In the genomic region with DNA sequence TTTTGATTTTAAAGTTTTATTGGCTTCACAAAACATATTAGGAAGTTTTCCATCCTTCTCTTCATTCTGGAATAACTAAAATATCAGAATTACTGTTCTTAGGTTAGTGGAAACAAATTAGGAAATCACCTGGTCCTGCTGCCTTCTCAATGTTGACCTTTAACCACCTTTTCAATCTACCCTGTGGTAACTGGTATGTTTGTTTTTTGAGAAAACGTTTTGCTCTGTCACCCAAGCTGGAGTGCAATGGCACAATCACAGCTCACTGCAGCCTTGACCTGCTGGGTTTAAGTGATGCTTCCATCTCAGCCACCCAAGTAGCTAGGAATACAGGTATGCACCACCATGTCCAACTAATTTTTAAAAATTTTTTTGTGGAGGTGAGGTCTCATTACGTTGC, we compare ENCODE assay signal across 1 cellular context.
A peak's percentile ranks its signal among the peaks of the same experiment; 100 is the strongest.
TF ChIP-seq lines count a peak whose summit lies in the region.

No MANE protein-coding gene starts in this region.

TF ChIP-seq in HepG2, 621 proteins besides CTCF, POLR2A, EP300 and RAD21 (continued from another document and continues in another):
- TF ChIP-seq, protein P1, sequence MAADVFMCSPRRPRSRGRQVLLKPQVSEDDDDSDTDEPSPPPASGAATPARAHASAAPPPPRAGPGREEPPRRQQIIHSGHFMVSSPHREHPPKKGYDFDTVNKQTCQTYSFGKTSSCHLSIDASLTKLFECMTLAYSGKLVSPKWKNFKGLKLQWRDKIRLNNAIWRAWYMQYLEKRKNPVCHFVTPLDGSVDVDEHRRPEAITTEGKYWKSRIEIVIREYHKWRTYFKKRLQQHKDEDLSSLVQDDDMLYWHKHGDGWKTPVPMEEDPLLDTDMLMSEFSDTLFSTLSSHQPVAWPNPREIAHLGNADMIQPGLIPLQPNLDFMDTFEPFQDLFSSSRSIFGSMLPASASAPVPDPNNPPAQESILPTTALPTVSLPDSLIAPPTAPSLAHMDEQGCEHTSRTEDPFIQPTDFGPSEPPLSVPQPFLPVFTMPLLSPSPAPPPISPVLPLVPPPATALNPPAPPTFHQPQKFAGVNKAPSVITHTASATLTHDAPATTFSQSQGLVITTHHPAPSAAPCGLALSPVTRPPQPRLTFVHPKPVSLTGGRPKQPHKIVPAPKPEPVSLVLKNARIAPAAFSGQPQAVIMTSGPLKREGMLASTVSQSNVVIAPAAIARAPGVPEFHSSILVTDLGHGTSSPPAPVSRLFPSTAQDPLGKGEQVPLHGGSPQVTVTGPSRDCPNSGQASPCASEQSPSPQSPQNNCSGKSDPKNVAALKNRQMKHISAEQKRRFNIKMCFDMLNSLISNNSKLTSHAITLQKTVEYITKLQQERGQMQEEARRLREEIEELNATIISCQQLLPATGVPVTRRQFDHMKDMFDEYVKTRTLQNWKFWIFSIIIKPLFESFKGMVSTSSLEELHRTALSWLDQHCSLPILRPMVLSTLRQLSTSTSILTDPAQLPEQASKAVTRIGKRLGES (CRISPR knock-in tag; IDR thresholded peaks at IDR 0.05; ENCODE audit: borderline replicate concordance): no peak
- TF ChIP-seq SP140L (CRISPR knock-in tag; IDR thresholded peaks at IDR 0.05; ENCODE audit: borderline replicate concordance): no peak
- TF ChIP-seq, protein P2, sequence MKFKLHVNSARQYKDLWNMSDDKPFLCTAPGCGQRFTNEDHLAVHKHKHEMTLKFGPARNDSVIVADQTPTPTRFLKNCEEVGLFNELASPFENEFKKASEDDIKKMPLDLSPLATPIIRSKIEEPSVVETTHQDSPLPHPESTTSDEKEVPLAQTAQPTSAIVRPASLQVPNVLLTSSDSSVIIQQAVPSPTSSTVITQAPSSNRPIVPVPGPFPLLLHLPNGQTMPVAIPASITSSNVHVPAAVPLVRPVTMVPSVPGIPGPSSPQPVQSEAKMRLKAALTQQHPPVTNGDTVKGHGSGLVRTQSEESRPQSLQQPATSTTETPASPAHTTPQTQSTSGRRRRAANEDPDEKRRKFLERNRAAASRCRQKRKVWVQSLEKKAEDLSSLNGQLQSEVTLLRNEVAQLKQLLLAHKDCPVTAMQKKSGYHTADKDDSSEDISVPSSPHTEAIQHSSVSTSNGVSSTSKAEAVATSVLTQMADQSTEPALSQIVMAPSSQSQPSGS (CRISPR knock-in tag; IDR thresholded peaks at IDR 0.05): peak; percentile 19; the same call in 1 of the 2 replicates
- peak; percentile 49 for TF ChIP-seq ZEB1 (IDR thresholded peaks at IDR 0.05; ENCODE audit: insufficient replicate concordance, low read depth)
- no peak for TF ChIP-seq ZNF652 (CRISPR knock-in tag; IDR thresholded peaks at IDR 0.05; ENCODE audit: borderline replicate concordance, low read depth)
- TF ChIP-seq HMG20A (CRISPR knock-in tag; IDR thresholded peaks at IDR 0.05; ENCODE audit: borderline replicate concordance): peak; percentile 77; the same call in 1 of the 2 replicates
- 0 out of 2 replicates have a peak, but pooled peaks have one; percentile 36 for TF ChIP-seq ZMYM2 (CRISPR knock-in tag; IDR thresholded peaks at IDR 0.05)
- TF ChIP-seq ZBTB7B (CRISPR knock-in tag; IDR thresholded peaks at IDR 0.05): no peak
- peak; percentile 80 for TF ChIP-seq SALL1 (CRISPR knock-in tag; IDR thresholded peaks at IDR 0.05)
- TF ChIP-seq GATAD2A (CRISPR knock-in tag; IDR thresholded peaks at IDR 0.05): peak; percentile 83
- TF ChIP-seq EHMT2 (IDR thresholded peaks at IDR 0.05; ENCODE audit: borderline replicate concordance, low read depth, low read length): no peak; the same call in 1 of the 2 replicates
- no peak for TF ChIP-seq JUNB (CRISPR knock-in tag; IDR thresholded peaks at IDR 0.05; ENCODE audit: borderline replicate concordance)
- 0 out of 2 replicates have a peak, but pooled peaks have one; percentile 11 for TF ChIP-seq KDM1A (CRISPR knock-in tag; IDR thresholded peaks at IDR 0.05)
- TF ChIP-seq ZNF552 (CRISPR knock-in tag; IDR thresholded peaks at IDR 0.05; ENCODE audit: borderline replicate concordance): no peak
- TF ChIP-seq, protein P3, sequence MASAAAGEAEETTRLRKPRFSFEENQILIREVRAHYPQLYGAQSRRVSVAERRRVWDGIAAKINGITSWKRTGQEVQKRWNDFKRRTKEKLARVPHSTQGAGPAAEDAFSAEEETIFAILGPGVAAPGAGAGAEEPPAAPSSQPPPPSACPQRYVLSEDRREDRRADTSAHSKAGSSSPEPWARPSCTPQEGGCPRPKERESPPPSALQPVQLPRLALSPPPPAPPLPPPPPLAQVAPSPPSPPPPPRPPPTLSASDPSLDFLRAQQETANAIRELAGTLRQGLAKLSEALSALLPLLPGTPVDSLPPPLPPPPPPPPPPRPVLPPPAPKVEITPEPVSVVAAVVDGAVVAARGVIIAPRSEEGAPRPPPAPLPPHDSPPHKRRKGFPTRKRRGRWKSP (CRISPR knock-in tag; IDR thresholded peaks at IDR 0.05): no peak
- 0 out of 2 replicates have a peak, but pooled peaks have one; percentile 34 for TF ChIP-seq ZFP36L1 (CRISPR knock-in tag; IDR thresholded peaks at IDR 0.05)
- no peak for TF ChIP-seq ZBTB38 (CRISPR knock-in tag; IDR thresholded peaks at IDR 0.05)
- no peak for TF ChIP-seq EZH2 (conservative IDR thresholded peaks at IDR 0.05; ENCODE audit: low read depth, low read length)
- peak; percentile 67 for TF ChIP-seq FOXK1 (CRISPR knock-in tag; IDR thresholded peaks at IDR 0.05; ENCODE audit: borderline replicate concordance, low read depth)
- no peak for TF ChIP-seq ZNF33A (CRISPR knock-in tag; IDR thresholded peaks at IDR 0.05; ENCODE audit: borderline replicate concordance)
- TF ChIP-seq FOXA1 (IDR thresholded peaks at IDR 0.05): no peak
- TF ChIP-seq FOXA1 (CRISPR knock-in tag; IDR thresholded peaks at IDR 0.05): peak; percentile 70
- peak; percentile 47; the same call in 1 of the 2 replicates for TF ChIP-seq RCOR2 (CRISPR knock-in tag; IDR thresholded peaks at IDR 0.05)
- TF ChIP-seq, protein P4, sequence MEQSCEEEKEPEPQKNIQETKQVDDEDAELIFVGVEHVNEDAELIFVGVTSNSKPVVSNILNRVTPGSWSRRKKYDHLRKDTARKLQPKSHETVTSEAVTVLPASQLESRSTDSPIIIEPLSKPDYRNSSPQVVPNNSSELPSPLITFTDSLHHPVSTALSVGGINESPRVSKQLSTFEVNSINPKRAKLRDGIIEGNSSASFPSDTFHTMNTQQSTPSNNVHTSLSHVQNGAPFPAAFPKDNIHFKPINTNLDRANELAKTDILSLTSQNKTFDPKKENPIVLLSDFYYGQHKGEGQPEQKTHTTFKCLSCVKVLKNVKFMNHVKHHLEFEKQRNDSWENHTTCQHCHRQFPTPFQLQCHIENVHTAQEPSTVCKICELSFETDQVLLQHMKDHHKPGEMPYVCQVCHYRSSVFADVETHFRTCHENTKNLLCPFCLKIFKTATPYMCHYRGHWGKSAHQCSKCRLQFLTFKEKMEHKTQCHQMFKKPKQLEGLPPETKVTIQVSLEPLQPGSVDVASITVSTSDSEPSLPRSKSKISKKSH (CRISPR knock-in tag; IDR thresholded peaks at IDR 0.05; ENCODE audit: borderline replicate concordance): no peak
- TF ChIP-seq ZSCAN30 (CRISPR knock-in tag; IDR thresholded peaks at IDR 0.05): no peak
- TF ChIP-seq EED (CRISPR knock-in tag; IDR thresholded peaks at IDR 0.05): no peak
- TF ChIP-seq, protein P5, sequence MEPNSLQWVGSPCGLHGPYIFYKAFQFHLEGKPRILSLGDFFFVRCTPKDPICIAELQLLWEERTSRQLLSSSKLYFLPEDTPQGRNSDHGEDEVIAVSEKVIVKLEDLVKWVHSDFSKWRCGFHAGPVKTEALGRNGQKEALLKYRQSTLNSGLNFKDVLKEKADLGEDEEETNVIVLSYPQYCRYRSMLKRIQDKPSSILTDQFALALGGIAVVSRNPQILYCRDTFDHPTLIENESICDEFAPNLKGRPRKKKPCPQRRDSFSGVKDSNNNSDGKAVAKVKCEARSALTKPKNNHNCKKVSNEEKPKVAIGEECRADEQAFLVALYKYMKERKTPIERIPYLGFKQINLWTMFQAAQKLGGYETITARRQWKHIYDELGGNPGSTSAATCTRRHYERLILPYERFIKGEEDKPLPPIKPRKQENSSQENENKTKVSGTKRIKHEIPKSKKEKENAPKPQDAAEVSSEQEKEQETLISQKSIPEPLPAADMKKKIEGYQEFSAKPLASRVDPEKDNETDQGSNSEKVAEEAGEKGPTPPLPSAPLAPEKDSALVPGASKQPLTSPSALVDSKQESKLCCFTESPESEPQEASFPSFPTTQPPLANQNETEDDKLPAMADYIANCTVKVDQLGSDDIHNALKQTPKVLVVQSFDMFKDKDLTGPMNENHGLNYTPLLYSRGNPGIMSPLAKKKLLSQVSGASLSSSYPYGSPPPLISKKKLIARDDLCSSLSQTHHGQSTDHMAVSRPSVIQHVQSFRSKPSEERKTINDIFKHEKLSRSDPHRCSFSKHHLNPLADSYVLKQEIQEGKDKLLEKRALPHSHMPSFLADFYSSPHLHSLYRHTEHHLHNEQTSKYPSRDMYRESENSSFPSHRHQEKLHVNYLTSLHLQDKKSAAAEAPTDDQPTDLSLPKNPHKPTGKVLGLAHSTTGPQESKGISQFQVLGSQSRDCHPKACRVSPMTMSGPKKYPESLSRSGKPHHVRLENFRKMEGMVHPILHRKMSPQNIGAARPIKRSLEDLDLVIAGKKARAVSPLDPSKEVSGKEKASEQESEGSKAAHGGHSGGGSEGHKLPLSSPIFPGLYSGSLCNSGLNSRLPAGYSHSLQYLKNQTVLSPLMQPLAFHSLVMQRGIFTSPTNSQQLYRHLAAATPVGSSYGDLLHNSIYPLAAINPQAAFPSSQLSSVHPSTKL (CRISPR knock-in tag; IDR thresholded peaks at IDR 0.05): peak; percentile 89
- TF ChIP-seq, protein P6, sequence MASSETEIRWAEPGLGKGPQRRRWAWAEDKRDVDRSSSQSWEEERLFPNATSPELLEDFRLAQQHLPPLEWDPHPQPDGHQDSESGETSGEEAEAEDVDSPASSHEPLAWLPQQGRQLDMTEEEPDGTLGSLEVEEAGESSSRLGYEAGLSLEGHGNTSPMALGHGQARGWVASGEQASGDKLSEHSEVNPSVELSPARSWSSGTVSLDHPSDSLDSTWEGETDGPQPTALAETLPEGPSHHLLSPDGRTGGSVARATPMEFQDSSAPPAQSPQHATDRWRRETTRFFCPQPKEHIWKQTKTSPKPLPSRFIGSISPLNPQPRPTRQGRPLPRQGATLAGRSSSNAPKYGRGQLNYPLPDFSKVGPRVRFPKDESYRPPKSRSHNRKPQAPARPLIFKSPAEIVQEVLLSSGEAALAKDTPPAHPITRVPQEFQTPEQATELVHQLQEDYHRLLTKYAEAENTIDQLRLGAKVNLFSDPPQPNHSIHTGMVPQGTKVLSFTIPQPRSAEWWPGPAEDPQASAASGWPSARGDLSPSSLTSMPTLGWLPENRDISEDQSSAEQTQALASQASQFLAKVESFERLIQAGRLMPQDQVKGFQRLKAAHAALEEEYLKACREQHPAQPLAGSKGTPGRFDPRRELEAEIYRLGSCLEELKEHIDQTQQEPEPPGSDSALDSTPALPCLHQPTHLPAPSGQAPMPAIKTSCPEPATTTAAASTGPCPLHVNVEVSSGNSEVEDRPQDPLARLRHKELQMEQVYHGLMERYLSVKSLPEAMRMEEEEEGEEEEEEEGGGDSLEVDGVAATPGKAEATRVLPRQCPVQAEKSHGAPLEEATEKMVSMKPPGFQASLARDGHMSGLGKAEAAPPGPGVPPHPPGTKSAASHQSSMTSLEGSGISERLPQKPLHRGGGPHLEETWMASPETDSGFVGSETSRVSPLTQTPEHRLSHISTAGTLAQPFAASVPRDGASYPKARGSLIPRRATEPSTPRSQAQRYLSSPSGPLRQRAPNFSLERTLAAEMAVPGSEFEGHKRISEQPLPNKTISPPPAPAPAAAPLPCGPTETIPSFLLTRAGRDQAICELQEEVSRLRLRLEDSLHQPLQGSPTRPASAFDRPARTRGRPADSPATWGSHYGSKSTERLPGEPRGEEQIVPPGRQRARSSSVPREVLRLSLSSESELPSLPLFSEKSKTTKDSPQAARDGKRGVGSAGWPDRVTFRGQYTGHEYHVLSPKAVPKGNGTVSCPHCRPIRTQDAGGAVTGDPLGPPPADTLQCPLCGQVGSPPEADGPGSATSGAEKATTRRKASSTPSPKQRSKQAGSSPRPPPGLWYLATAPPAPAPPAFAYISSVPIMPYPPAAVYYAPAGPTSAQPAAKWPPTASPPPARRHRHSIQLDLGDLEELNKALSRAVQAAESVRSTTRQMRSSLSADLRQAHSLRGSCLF (CRISPR knock-in tag; IDR thresholded peaks at IDR 0.05; ENCODE audit: borderline replicate concordance): no peak
- peak; percentile 81 for TF ChIP-seq HNF4A (CRISPR knock-in tag; IDR thresholded peaks at IDR 0.05)
- TF ChIP-seq PAWR (CRISPR knock-in tag; IDR thresholded peaks at IDR 0.05; ENCODE audit: borderline replicate concordance): no peak
- TF ChIP-seq, protein P7, sequence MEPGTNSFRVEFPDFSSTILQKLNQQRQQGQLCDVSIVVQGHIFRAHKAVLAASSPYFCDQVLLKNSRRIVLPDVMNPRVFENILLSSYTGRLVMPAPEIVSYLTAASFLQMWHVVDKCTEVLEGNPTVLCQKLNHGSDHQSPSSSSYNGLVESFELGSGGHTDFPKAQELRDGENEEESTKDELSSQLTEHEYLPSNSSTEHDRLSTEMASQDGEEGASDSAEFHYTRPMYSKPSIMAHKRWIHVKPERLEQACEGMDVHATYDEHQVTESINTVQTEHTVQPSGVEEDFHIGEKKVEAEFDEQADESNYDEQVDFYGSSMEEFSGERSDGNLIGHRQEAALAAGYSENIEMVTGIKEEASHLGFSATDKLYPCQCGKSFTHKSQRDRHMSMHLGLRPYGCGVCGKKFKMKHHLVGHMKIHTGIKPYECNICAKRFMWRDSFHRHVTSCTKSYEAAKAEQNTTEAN (CRISPR knock-in tag; conservative IDR thresholded peaks at IDR 0.05): peak; percentile 88
- TF ChIP-seq SIN3B (IDR thresholded peaks at IDR 0.05; ENCODE audit: low read length): no peak
- TF ChIP-seq, protein P8, sequence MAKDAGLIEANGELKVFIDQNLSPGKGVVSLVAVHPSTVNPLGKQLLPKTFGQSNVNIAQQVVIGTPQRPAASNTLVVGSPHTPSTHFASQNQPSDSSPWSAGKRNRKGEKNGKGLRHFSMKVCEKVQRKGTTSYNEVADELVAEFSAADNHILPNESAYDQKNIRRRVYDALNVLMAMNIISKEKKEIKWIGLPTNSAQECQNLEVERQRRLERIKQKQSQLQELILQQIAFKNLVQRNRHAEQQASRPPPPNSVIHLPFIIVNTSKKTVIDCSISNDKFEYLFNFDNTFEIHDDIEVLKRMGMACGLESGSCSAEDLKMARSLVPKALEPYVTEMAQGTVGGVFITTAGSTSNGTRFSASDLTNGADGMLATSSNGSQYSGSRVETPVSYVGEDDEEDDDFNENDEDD (CRISPR knock-in tag; IDR thresholded peaks at IDR 0.05; ENCODE audit: borderline replicate concordance): no peak
- peak; percentile 80 for TF ChIP-seq NFE2 (CRISPR knock-in tag; IDR thresholded peaks at IDR 0.05)
- TF ChIP-seq, protein P9, sequence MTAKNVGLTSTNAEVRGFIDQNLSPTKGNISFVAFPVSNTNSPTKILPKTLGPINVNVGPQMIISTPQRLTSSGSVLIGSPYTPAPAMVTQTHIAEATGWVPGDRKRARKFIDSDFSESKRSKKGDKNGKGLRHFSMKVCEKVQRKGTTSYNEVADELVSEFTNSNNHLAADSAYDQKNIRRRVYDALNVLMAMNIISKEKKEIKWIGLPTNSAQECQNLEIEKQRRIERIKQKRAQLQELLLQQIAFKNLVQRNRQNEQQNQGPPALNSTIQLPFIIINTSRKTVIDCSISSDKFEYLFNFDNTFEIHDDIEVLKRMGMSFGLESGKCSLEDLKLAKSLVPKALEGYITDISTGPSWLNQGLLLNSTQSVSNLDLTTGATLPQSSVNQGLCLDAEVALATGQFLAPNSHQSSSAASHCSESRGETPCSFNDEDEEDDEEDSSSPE (CRISPR knock-in tag; IDR thresholded peaks at IDR 0.05): no peak
- TF ChIP-seq, protein P10, sequence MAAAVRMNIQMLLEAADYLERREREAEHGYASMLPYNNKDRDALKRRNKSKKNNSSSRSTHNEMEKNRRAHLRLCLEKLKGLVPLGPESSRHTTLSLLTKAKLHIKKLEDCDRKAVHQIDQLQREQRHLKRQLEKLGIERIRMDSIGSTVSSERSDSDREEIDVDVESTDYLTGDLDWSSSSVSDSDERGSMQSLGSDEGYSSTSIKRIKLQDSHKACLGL (CRISPR knock-in tag; IDR thresholded peaks at IDR 0.05): no peak
- no peak for TF ChIP-seq ZSCAN22 (CRISPR knock-in tag; IDR thresholded peaks at IDR 0.05)
- no peak for TF ChIP-seq ZNF761 (CRISPR knock-in tag; conservative IDR thresholded peaks at IDR 0.05)
- TF ChIP-seq KDM5A (IDR thresholded peaks at IDR 0.05; ENCODE audit: borderline replicate concordance, low read length): no peak
